ENCODE assay signal across 8 cellular contexts in the genomic region with DNA sequence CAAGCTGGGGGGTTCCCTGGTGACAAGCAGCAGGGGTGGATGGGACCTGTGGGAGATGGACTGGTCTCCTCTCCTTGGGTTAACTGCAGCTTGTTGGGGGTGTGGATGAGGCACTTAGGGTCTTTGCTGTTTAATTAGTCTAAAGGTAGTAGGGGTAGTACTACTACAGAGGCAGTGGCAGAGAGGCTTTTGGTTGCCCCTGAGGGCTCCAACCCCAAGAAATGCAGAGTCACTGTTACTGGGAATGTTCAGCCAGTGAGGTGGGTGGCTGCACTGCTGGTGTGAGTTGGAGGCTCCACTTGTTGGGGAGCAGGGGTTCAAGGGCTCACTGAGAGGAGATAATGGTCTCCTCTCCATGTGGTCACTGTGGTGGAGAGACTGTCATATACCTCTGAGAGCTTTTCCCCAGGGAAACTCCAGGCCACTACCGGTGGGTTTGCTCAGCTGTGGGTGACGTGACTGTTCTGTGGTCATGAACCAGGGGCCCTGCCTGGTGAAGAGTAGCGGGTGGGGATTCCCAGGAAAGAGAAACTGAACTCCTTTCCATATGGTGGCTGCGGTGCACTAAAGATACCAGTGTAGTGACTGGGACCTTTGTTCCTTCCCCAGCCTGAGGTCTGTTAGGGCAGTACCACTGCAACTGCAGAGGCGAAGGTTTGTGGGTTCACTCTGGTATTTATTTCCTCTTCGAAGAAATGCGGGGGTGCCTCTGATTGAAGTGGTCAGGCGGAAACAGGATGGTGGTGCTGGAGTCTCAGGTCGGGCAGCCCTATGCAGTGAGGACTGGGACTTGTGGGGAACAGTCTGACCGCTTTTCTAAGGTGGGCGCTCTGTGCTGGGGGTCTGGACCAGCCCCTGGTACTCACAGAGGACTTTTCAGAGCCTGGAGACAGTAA.
DNase-seq lines count a peak whose midpoint lies in the region; ATAC-seq and TF ChIP-seq lines count a peak whose summit lies in the region.

No MANE protein-coding gene starts in this region.

- in situ Hi-C loops in GM13977 (cut with MboI; ENCODE audit: low pct_unique_long_range_greater_than_20kb, low sequenced_read_pairs, unreplicated experiment) = no loop called here

- H3K9me3 ChIP-seq in SJSA1 (replicated peaks) = no peaks in the 10 kb centered on the region

- peaks cover 14% of the 10 kb centered on the region for H3K4me1 ChIP-seq in SJSA1 (replicated peaks)

- DNase-seq in GM13977 (ENCODE audit: low spot score) = peak; percentile 65
- peak; percentile 60 to 69 for DNase-seq in SJSA1 (ENCODE audit: low read depth in 1 of 2, low spot score in 2 of 2)
- DNase-seq in activated naive CD4-positive, alpha-beta T cell treated with anti-CD3 and anti-CD28 coated beads, Interleukin-2, amount 50 U/mL, for 16 hours = peak; percentile 75
- DNase-seq in stimulated activated CD4-positive, alpha-beta T cell treated with anti-CD3 and anti-CD28 coated beads, TNF-alpha, amount 100 ng/mL, for 48 hours (ENCODE audit: low read depth in 3 of 3) = peak; percentile 70 to 87 (median 73)
- no peak for DNase-seq in NCI-H2029 treated with DMSO at 0.1 percent for 48 hours (lab: John Stamatoyannopoulos, UW)
- DNase-seq in foreskin melanocyte = no peak
- DNase-seq in NCI-H187 treated with DMSO at 0.1 percent for 48 hours (lab: John Stamatoyannopoulos, UW) = no peak

- no peaks in the 10 kb centered on the region for H3K27me3 ChIP-seq in SJSA1 (replicated peaks)

- ATAC-seq in HG02678 (IDR thresholded peaks at IDR 0.05; ENCODE audit: unreplicated experiment) = peak; percentile 89

- no peak overlapping the region for H3K4me3 ChIP-seq in SJSA1

- no peak for TF ChIP-seq CTCF in GM13977 (IDR thresholded peaks at IDR 0.05; ENCODE audit: extremely low read depth, insufficient read depth, missing control alignments)

- H3K27ac ChIP-seq in SJSA1 = peak overlapping the region; percentile 43

- no peaks in the 10 kb centered on the region for H3K36me3 ChIP-seq in SJSA1

Comparison
In these comparisons a context has a peak if more than half of its experiments do, and no peak if none do; other contexts are left out.
1. DNase-seq: peak in GM13977 (single experiment), SJSA1 (2 of 2), activated naive CD4-positive, alpha-beta T cell treated with anti-CD3 and anti-CD28 coated beads, Interleukin-2, amount 50 U/mL, for 16 hours (single experiment) and stimulated activated CD4-positive, alpha-beta T cell treated with anti-CD3 and anti-CD28 coated beads, TNF-alpha, amount 100 ng/mL, for 48 hours (3 of 3); none in NCI-H2029 treated with DMSO at 0.1 percent for 48 hours (single experiment), foreskin melanocyte (single experiment) and NCI-H187 treated with DMSO at 0.1 percent for 48 hours (single experiment).